ENCODE assay signal across 8 cellular contexts in genomic region chr11:119320593-119321524, GRCh38. TPM values are rescaled to one million over a fixed set of nuclear protein-coding genes. Genes with fewer than 3 reads are reported as not detected.
A peak's percentile ranks its signal among the peaks of the same experiment; 100 is the strongest.
DNase-seq lines count a peak whose midpoint lies in the region; ATAC-seq and TF ChIP-seq lines count a peak whose summit lies in the region.

No MANE protein-coding gene starts in this region.

- peak overlapping the region; percentile 40 for H3K4me3 ChIP-seq in fibroblast of pulmonary artery (replicated peaks; ENCODE audit: low read depth, low read length)

- H3K36me3 Mint-ChIP-seq in natural killer cell treated with Interleukin-12 subunit alpha and Interleukin-12 subunit beta and Interleukin-15 and Interleukin-18, amount 100 ng/mL, for 72 hours, result no peaks in the 10 kb centered on the region

- TF ChIP-seq RAD21 in Ishikawa (IDR thresholded peaks at IDR 0.05; ENCODE audit: low read depth), result no peak

- no peak for TF ChIP-seq EP300 in Ishikawa (IDR thresholded peaks at IDR 0.05; ENCODE audit: borderline replicate concordance)

- H3K9me3 Mint-ChIP-seq in natural killer cell treated with Interleukin-12 subunit alpha and Interleukin-12 subunit beta and Interleukin-15 and Interleukin-18, amount 100 ng/mL, for 72 hours, result no peaks in the 10 kb centered on the region

- peak; percentile 56 for DNase-seq in COLO668 (lab: John Stamatoyannopoulos, UW; ENCODE audit: unreplicated experiment)
- peak; percentile 32 for DNase-seq in activated T-helper 1 cell treated with Interleukin-2 at 50 U/mL for 16 hours (ENCODE audit: low read depth)
- DNase-seq in fibroblast of pulmonary artery (ENCODE audit: low read depth), result peak; percentile 58
- DNase-seq in natural killer cell treated with Interleukin-12 subunit alpha and Interleukin-12 subunit beta and Interleukin-15 and Interleukin-18, amount 100 ng/mL, for 72 hours (ENCODE audit: low spot score), result peak; percentile 78
- DNase-seq in kidney glomerular epithelial cell (lab: John Stamatoyannopoulos, UW), result no peak
- no peak for DNase-seq in pons (ENCODE audit: low spot score)

- no peak for TF ChIP-seq CTCF in fibroblast of pulmonary artery (IDR thresholded peaks at IDR 0.05; ENCODE audit: low read length, missing control alignments)

- peak overlapping the region in 1 of 2 donors; percentile 67 for H3K27ac Mint-ChIP-seq in natural killer cell treated with Interleukin-12 subunit alpha and Interleukin-12 subunit beta and Interleukin-15 and Interleukin-18, amount 100 ng/mL, for 72 hours

- H3K27me3 Mint-ChIP-seq in natural killer cell treated with Interleukin-12 subunit alpha and Interleukin-12 subunit beta and Interleukin-15 and Interleukin-18, amount 100 ng/mL, for 72 hours, result peaks cover 10 to 16% of the 10 kb centered on the region in 2 donors

- H3K4me1 Mint-ChIP-seq in natural killer cell treated with Interleukin-12 subunit alpha and Interleukin-12 subunit beta and Interleukin-15 and Interleukin-18, amount 100 ng/mL, for 72 hours (ENCODE audit: low read depth in 2 of 2), result peaks cover 12 to 29% of the 10 kb centered on the region in 2 donors

- peak overlapping the region; percentile 74 for H3K4me3 Mint-ChIP-seq in natural killer cell treated with Interleukin-12 subunit alpha and Interleukin-12 subunit beta and Interleukin-15 and Interleukin-18, amount 100 ng/mL, for 72 hours

- ATAC-seq in GM19463 (IDR thresholded peaks at IDR 0.05; ENCODE audit: unreplicated experiment), result peak; percentile 46
- ATAC-seq in natural killer cell treated with Interleukin-12 subunit alpha and Interleukin-12 subunit beta and Interleukin-15 and Interleukin-18, amount 100 ng/mL, for 72 hours, result peak; percentile 83 to 84

TF ChIP-seq in Ishikawa, 13 proteins besides CTCF, POLR2A, EP300 and RAD21:
- peak; percentile 12; the same call in 1 of the 2 replicates for TF ChIP-seq ZBTB7A (IDR thresholded peaks at IDR 0.05; ENCODE audit: low read depth)
- TF ChIP-seq TAF1 (IDR thresholded peaks at IDR 0.05; ENCODE audit: low read depth), result peak; percentile 67; the same call in 1 of the 2 replicates
- no peak for TF ChIP-seq YY1 (IDR thresholded peaks at IDR 0.05; ENCODE audit: low read depth)

RNA-seq across cellular contexts. Expression of gene MCAM, which starts 3.9 kb away (rescaled TPM):
- 1 to 10 TPM in 1 of 2 donors, under 1 TPM in 1; 0.74 to 1.7 TPM for total RNA-seq in natural killer cell treated with Interleukin-12 subunit alpha and Interleukin-12 subunit beta and Interleukin-15 and Interleukin-18, amount 100 ng/mL, for 72 hours

RNA-seq across cellular contexts. Expression of gene RNF26, which starts 13.5 kb away (rescaled TPM):
- 10 to 100 TPM; 16.6 to 32.5 TPM for total RNA-seq in natural killer cell treated with Interleukin-12 subunit alpha and Interleukin-12 subunit beta and Interleukin-15 and Interleukin-18, amount 100 ng/mL, for 72 hours

RNA-seq across cellular contexts. Expression of gene C1QTNF5, which starts 19.8 kb away (rescaled TPM):
- total RNA-seq in natural killer cell treated with Interleukin-12 subunit alpha and Interleukin-12 subunit beta and Interleukin-15 and Interleukin-18, amount 100 ng/mL, for 72 hours, result not detected

RNA-seq across cellular contexts. Expression of gene MFRP, which starts 25.6 kb away (rescaled TPM):
- not detected for total RNA-seq in natural killer cell treated with Interleukin-12 subunit alpha and Interleukin-12 subunit beta and Interleukin-15 and Interleukin-18, amount 100 ng/mL, for 72 hours

Comparison
In these comparisons a context has a peak if more than half of its experiments do, and no peak if none do; other contexts are left out.
1. DNase-seq: peak in COLO668 (single experiment), activated T-helper 1 cell treated with Interleukin-2 at 50 U/mL for 16 hours (single experiment), fibroblast of pulmonary artery (single experiment) and natural killer cell treated with Interleukin-12 subunit alpha and Interleukin-12 subunit beta and Interleukin-15 and Interleukin-18, amount 100 ng/mL, for 72 hours (single experiment); none in kidney glomerular epithelial cell (single experiment) and pons (single experiment).